Comparison of ENCODE assay signal across 36 cellular contexts in genomic region chr11:118694185-118694584, GRCh38. TPM values are rescaled to one million over a fixed set of nuclear protein-coding genes. Genes with fewer than 3 reads are reported as not detected.
"Had no signal": no experiment of that assay in that cellular context is flagged by ENCODE, and none has a peak within 500 bp of the region (broad histone marks: within the 10 kb centered on the region; RNA-seq: fewer than 3 reads in every experiment).

No MANE protein-coding gene starts in this region.

- H3K4me3 ChIP-seq: breast epithelium, esophagus squamous epithelium, heart right ventricle, left ventricle myocardium inferior, lung, mucosa of descending colon, ovary, prostate gland, sigmoid colon, vagina had no signal

- H3K9me3 Mint-ChIP-seq: activated naive CD8-positive, alpha-beta T cell treated with anti-CD3 and anti-CD28 coated beads, Interleukin-2, amount 50 U/mL, for 24 hours; activated T-cell treated with anti-CD3 and anti-CD28 coated beads, Interleukin-2, amount 50 U/mL, for 72 hours; nephron progenitor cell; stimulated activated memory B cell treated with anti-CD40 and anti-IgM and Interleukin-4, amounts not matched to agents 10 μg/mL and 1 μg/mL and 100 μg/mL, for 72 hours; stimulated activated naive CD8-positive, alpha-beta T cell treated with anti-CD3 and anti-CD28 coated beads, Interleukin-15, amount 100 ng/mL, for 72 hours; T-helper 2 cell treated with Interferon-gamma antibody and Interleukin-4, amounts not matched to agents 5 μg/mL and 100 μg/mL, for 36 hours; type B pancreatic cell had no signal

- ATAC-seq: activated naive CD8-positive, alpha-beta T cell treated with anti-CD3 and anti-CD28 coated beads, Interleukin-2, amount 50 U/mL, for 24 hours; activated T-cell treated with anti-CD3 and anti-CD28 coated beads, Interleukin-2, amount 50 U/mL, for 72 hours; heart right ventricle; mucosa of descending colon; stimulated activated memory B cell treated with anti-CD40 and anti-IgM and Interleukin-4, amounts not matched to agents 10 μg/mL and 1 μg/mL and 100 μg/mL, for 72 hours; stimulated activated naive CD8-positive, alpha-beta T cell treated with anti-CD3 and anti-CD28 coated beads, Interleukin-15, amount 100 ng/mL, for 72 hours had no signal

- H3K9me3 ChIP-seq: breast epithelium, esophagus squamous epithelium, heart right ventricle, left ventricle myocardium inferior, mucosa of descending colon, neutrophil, ovary, prostate gland, sigmoid colon, vagina had no signal

- H3K4me3 Mint-ChIP-seq: activated naive CD8-positive, alpha-beta T cell treated with anti-CD3 and anti-CD28 coated beads, Interleukin-2, amount 50 U/mL, for 24 hours; activated T-cell treated with anti-CD3 and anti-CD28 coated beads, Interleukin-2, amount 50 U/mL, for 72 hours; nephron progenitor cell; stimulated activated memory B cell treated with anti-CD40 and anti-IgM and Interleukin-4, amounts not matched to agents 10 μg/mL and 1 μg/mL and 100 μg/mL, for 72 hours; stimulated activated naive CD8-positive, alpha-beta T cell treated with anti-CD3 and anti-CD28 coated beads, Interleukin-15, amount 100 ng/mL, for 72 hours; T-helper 2 cell treated with Interferon-gamma antibody and Interleukin-4, amounts not matched to agents 5 μg/mL and 100 μg/mL, for 36 hours; type B pancreatic cell had no signal

- H3K36me3 ChIP-seq: breast epithelium, esophagus squamous epithelium, heart right ventricle, left ventricle myocardium inferior, neutrophil, ovary, prostate gland, sigmoid colon, vagina had no signal

- H3K27ac Mint-ChIP-seq: activated naive CD8-positive, alpha-beta T cell treated with anti-CD3 and anti-CD28 coated beads, Interleukin-2, amount 50 U/mL, for 24 hours; activated T-cell treated with anti-CD3 and anti-CD28 coated beads, Interleukin-2, amount 50 U/mL, for 72 hours; nephron progenitor cell; stimulated activated memory B cell treated with anti-CD40 and anti-IgM and Interleukin-4, amounts not matched to agents 10 μg/mL and 1 μg/mL and 100 μg/mL, for 72 hours; stimulated activated naive CD8-positive, alpha-beta T cell treated with anti-CD3 and anti-CD28 coated beads, Interleukin-15, amount 100 ng/mL, for 72 hours; T-helper 2 cell treated with Interferon-gamma antibody and Interleukin-4, amounts not matched to agents 5 μg/mL and 100 μg/mL, for 36 hours; type B pancreatic cell had no signal

- H3K4me1 ChIP-seq: prostate gland had no signal

- H3K27me3 ChIP-seq: breast epithelium, esophagus squamous epithelium, heart right ventricle, ovary, sigmoid colon, vagina had no signal

- H3K27ac ChIP-seq: epithelial cell of prostate, esophagus squamous epithelium, heart right ventricle, left ventricle myocardium inferior, neutrophil, ovary, prostate gland, sigmoid colon, vagina had no signal

- H3K36me3 Mint-ChIP-seq: stimulated activated memory B cell treated with anti-CD40 and anti-IgM and Interleukin-4, amounts not matched to agents 10 μg/mL and 1 μg/mL and 100 μg/mL, for 72 hours; type B pancreatic cell had no signal

- DNase-seq: activated CD4-positive, alpha-beta T cell treated with anti-CD3 and anti-CD28 coated beads for 4 hours; activated CD4-positive, alpha-beta T cell treated with anti-CD3 and anti-CD28 coated beads, Interleukin-2, amount 50 U/mL, for 4 hours; activated CD4-positive, CD25-positive, alpha-beta regulatory T cell; activated naive CD4-positive, alpha-beta T cell treated with anti-CD3 and anti-CD28 coated beads, Interleukin-2, amount 50 U/mL, for 16 hours; activated naive CD8-positive, alpha-beta T cell treated with anti-CD3 and anti-CD28 coated beads, Interleukin-2, amount 50 U/mL, for 24 hours; activated T-cell treated with anti-CD3 and anti-CD28 coated beads for 4 hours; activated T-cell treated with anti-CD3 and anti-CD28 coated beads, Interleukin-2, amount 50 U/mL, for 72 hours; amygdala; dermis blood vessel endothelial cell; effector CD4-positive, alpha-beta T cell; esophagus squamous epithelium; foreskin melanocyte; heart right ventricle; left ventricle myocardium inferior; mesendoderm; mucosa of descending colon; nephron progenitor cell; ovary; retina; sigmoid colon; small intestine; stimulated activated CD4-positive, alpha-beta T cell treated with anti-CD3 and anti-CD28 coated beads, Interleukin-4, amount 100 ng/mL, for 4 hours; stimulated activated CD8-positive, alpha-beta memory T cell treated with anti-CD3 and anti-CD28 coated beads, Interleukin-4, amount 100 ng/mL, for 48 hours; stimulated activated naive CD8-positive, alpha-beta T cell treated with anti-CD3 and anti-CD28 coated beads, Interleukin-15, amount 100 ng/mL, for 72 hours; substantia nigra had no signal

- H3K27me3 Mint-ChIP-seq: activated naive CD8-positive, alpha-beta T cell treated with anti-CD3 and anti-CD28 coated beads, Interleukin-2, amount 50 U/mL, for 24 hours; stimulated activated memory B cell treated with anti-CD40 and anti-IgM and Interleukin-4, amounts not matched to agents 10 μg/mL and 1 μg/mL and 100 μg/mL, for 72 hours; type B pancreatic cell had no signal

RNA-seq across cellular contexts. Expression of gene TREH, which starts 14.7 kb away (rescaled TPM):
- total RNA-seq: activated T-cell treated with anti-CD3 and anti-CD28 coated beads, Interleukin-2, amount 50 U/mL, for 72 hours; breast epithelium; dermis blood vessel endothelial cell; glomerular endothelial cell; left ventricle myocardium inferior; myocyte; sigmoid colon had no signal
